ENCODE assay signal across 1 cellular context in the genomic region with DNA sequence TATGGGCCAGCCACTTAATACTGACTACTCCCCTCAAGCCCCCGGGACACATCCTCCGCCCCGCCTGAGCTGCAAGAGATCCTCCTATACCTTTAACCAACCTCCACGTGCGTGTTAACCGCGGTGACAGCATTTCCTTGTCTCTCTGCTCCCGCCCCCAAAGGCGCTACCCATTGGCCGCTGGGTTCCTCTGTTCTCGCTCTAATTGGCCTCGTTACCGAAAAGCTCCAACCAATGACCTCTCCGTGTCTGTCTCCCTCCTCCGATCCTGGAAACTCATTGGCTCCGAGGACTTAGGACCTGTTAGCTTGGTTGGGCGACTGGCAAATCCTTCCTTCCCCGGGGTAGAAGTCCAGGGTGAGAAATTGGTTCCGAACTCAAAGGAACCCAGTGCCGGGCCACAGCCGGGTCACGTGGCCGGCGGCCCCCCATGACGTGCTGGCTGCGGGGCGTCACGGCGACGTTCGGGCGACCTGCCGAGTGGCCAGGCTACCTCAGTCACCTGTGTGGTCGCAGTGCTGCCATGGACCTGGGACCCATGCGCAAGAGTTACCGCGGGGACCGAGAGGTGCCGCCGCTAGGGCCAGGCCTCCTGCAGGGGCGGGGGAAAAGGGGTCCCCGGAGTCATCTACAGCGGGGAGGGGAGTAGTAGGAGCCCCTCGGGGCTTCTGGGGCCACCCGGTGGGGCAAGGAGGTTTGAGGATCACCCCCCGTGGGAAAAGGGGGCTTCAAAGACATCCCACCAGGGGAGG.
A peak's percentile ranks its signal among the peaks of the same experiment; 100 is the strongest.
TF ChIP-seq lines count a peak whose summit lies in the region.

Gene PNPO (plus strand): TSS at position 326 of the 752 bp plus-strand sequence. CDS start 105 bp downstream, at position 431.

TF ChIP-seq in HCT116, 20 proteins besides CTCF, POLR2A, EP300 and RAD21 (continued from another document):
- TF ChIP-seq ZBTB33 (IDR thresholded peaks at IDR 0.05; ENCODE audit: extremely low read depth, insufficient replicate concordance, low read length) (peak; percentile 33), ELF1 (IDR thresholded peaks at IDR 0.05; ENCODE audit: borderline replicate concordance, low read depth) (no peak; the same call in 1 of the 2 replicates), ZNF274 (IDR thresholded peaks at IDR 0.05; ENCODE audit: low read depth, low read length) (no peak), TCF7L2 (IDR thresholded peaks at IDR 0.05; ENCODE audit: borderline replicate concordance, extremely low read depth, insufficient read depth, insufficient read length) (peak; percentile 23), EZH2phosphoT487 (IDR thresholded peaks at IDR 0.05; ENCODE audit: borderline replicate concordance) (no peak)
